Comparison of ENCODE assay signal across 1 cellular context in genomic region chr5:139482050-139482889, GRCh38.
TF ChIP-seq lines count a peak whose summit lies in the region.

STING1 (minus strand) TSS chr5:139482758; CDS start chr5:139481704, 1,054 bp downstream.

TF ChIP-seq in K562, 482 proteins besides CTCF, POLR2A, EP300 and RAD21 (continued from another document and continues in another):
- TF ChIP-seq ZNF398 (CRISPR knock-in tag; IDR thresholded peaks at IDR 0.05) (no peak), ZNF717 (CRISPR knock-in tag; IDR thresholded peaks at IDR 0.05) (no peak), VEZF1 (CRISPR knock-in tag; IDR thresholded peaks at IDR 0.05) (peak; percentile 71), TEAD2 (tag; IDR thresholded peaks at IDR 0.05) (0 out of 2 replicates have a peak, but pooled peaks have one; percentile 49), PHB2 (IDR thresholded peaks at IDR 0.05; ENCODE audit: low read depth) (no peak), ARID2 (IDR thresholded peaks at IDR 0.05) (no peak), PPARD (CRISPR knock-in tag; IDR thresholded peaks at IDR 0.05) (no peak), UBTF (IDR thresholded peaks at IDR 0.05; ENCODE audit: borderline replicate concordance in 1 of 2, low read depth in 2 of 2, low read length in 2 of 2) (0 out of 4 replicates have a peak, but pooled peaks of 1 of the 2 experiments have one; percentile 49), FIP1L1 (IDR thresholded peaks at IDR 0.05; ENCODE audit: low read depth, low read length, poor library complexity, severe bottlenecking) (no peak), GTF2A2 (tag; IDR thresholded peaks at IDR 0.05) (peak; percentile 43; the same call in 1 of the 2 replicates), DLX4 (CRISPR knock-in tag; IDR thresholded peaks at IDR 0.05) (no peak), MECOM (CRISPR knock-in tag; IDR thresholded peaks at IDR 0.05) (peak; percentile 66; the same call in 1 of the 2 replicates), TSC22D4 (tag; IDR thresholded peaks at IDR 0.05) (no peak), IRF9 (tag; IDR thresholded peaks at IDR 0.05) (no peak), ZZZ3 (IDR thresholded peaks at IDR 0.05) (no peak), HINFP (tag; conservative IDR thresholded peaks at IDR 0.05; ENCODE audit: low read depth) (no peak), MTA3 (IDR thresholded peaks at IDR 0.05; ENCODE audit: borderline replicate concordance) (peak; percentile 21; the same call in 1 of the 2 replicates), ARID3A (IDR thresholded peaks at IDR 0.05; ENCODE audit: borderline replicate concordance, low read depth, low read length) (no peak), CLOCK (CRISPR knock-in tag; IDR thresholded peaks at IDR 0.05; ENCODE audit: borderline replicate concordance) (no peak), TEAD1 (CRISPR knock-in tag; IDR thresholded peaks at IDR 0.05) (peak in 1 of 2 experiments; percentile 17; a peak in 1 of 4 replicates), NCOR1 (IDR thresholded peaks at IDR 0.05) (0 out of 2 replicates have a peak, but pooled peaks have one; percentile 39), L3MBTL2 (IDR thresholded peaks at IDR 0.05) (peak; percentile 90), ZNF174 (CRISPR knock-in tag; IDR thresholded peaks at IDR 0.05) (no peak), SRSF9 (IDR thresholded peaks at IDR 0.05; ENCODE audit: borderline replicate concordance, low read depth, low read length) (no peak), SIX5 (IDR thresholded peaks at IDR 0.05; ENCODE audit: borderline replicate concordance in 1 of 2, insufficient read depth in 1 of 2, low read depth in 1 of 2, low read length in 2 of 2) (no peak), XRCC3 (IDR thresholded peaks at IDR 0.05) (no peak), ZNF184 (CRISPR knock-in tag; IDR thresholded peaks at IDR 0.05) (no peak), NFIC (IDR thresholded peaks at IDR 0.05) (peak; percentile 98), PRDM10 (IDR thresholded peaks at IDR 0.05; ENCODE audit: partially characterized antibody) (peak; percentile 76), FOXA3 (CRISPR knock-in tag; conservative IDR thresholded peaks at IDR 0.05 in 1 of 2, IDR thresholded peaks at IDR 0.05 in 1 of 2) (no peak), NFE2 (IDR thresholded peaks at IDR 0.05; ENCODE audit: low read depth) (no peak), E2F1 (CRISPR knock-in tag; IDR thresholded peaks at IDR 0.05) (no peak), MED1 (CRISPR knock-in tag; IDR thresholded peaks at IDR 0.05; ENCODE audit: borderline replicate concordance) (no peak), RBM39 (optimal IDR thresholded peaks at IDR 0.05; ENCODE audit: low read depth, low read length) (peak; percentile 6), RNF219 (CRISPR knock-in tag; IDR thresholded peaks at IDR 0.05) (no peak), MYBL2 (IDR thresholded peaks at IDR 0.05; ENCODE audit: low read depth) (no peak), MYBL2 (CRISPR knock-in tag; IDR thresholded peaks at IDR 0.05; ENCODE audit: borderline replicate concordance) (no peak), FOSL1 (tag; conservative IDR thresholded peaks at IDR 0.05) (peak; percentile 51; the same call in 1 of the 2 replicates), SMARCE1 (IDR thresholded peaks at IDR 0.05) (0 out of 2 replicates have a peak, but pooled peaks have one; percentile 23), POLR2G (IDR thresholded peaks at IDR 0.05; ENCODE audit: low read depth, low read length) (peak; percentile 76)
